30 cellular contexts compared by ENCODE assay signal in genomic region chr10:21742740-21743412, GRCh38.
DNase-seq lines count a peak whose midpoint lies in the region; ATAC-seq, FAIRE-seq and TF ChIP-seq lines count a peak whose summit lies in the region.
"Had no signal": no experiment of that assay in that cellular context is flagged by ENCODE, and none has a peak within 500 bp of the region (broad histone marks: within the 10 kb centered on the region; RNA-seq: fewer than 3 reads in every experiment).

No MANE protein-coding gene starts in this region.

- peaks cover 30% of the 10 kb centered on the region for H3K4me1 ChIP-seq in PC-3 (ENCODE audit: insufficient read depth, low read length)
- no peaks in the 10 kb centered on the region for H3K4me1 ChIP-seq in smooth muscle cell (ENCODE audit: low read depth)
- no peaks in the 10 kb centered on the region for H3K4me1 ChIP-seq in kidney (ENCODE audit: control insufficient read depth in 1 of 2, insufficient read depth in 1 of 2, low read depth in 1 of 2, low read length in 2 of 2)
- H3K4me1 ChIP-seq: BE2C, foreskin keratinocyte, tibial artery had no signal

- DNase-seq in activated CD4-positive, alpha-beta T cell treated with anti-CD3 and anti-CD28 coated beads, Interleukin-2, amount 10 ng/mL, durations not matched to agents 24 days and 14 days: peak; percentile 51
- DNase-seq in activated CD4-positive, alpha-beta T cell treated with anti-CD3 and anti-CD28 coated beads, Interleukin-2, amount 50 U/mL, for 4 hours: no peak
- DNase-seq in PC-3 (peak; percentile 78), smooth muscle cell (lab: John Stamatoyannopoulos, UW; ENCODE audit: unreplicated experiment) (no peak), kidney (no peak), AML-193 (lab: John Stamatoyannopoulos, UW) (no peak)
- no peak for DNase-seq in activated T-cell treated with anti-CD3 and anti-CD28 coated beads, Interleukin-2, amount 50 U/mL, for 48 hours
- DNase-seq: activated naive CD4-positive, alpha-beta T cell treated with anti-CD3 and anti-CD28 coated beads for 36 hours; aorta; BE2C; Calu3; effector memory CD4-positive, alpha-beta T cell; foreskin keratinocyte; HCEC 1CT; left colon; mesenchymal stem cell; NCI-H1417 treated with DMSO at 0.1 percent for 48 hours; NCI-H2107; NCI-H446 treated with DMSO at 0.1 percent for 48 hours; NCI-H82; OCI-M1; stimulated activated naive CD8-positive, alpha-beta T cell treated with anti-CD3 and anti-CD28 coated beads, Interleukin-15, amount 100 ng/mL, for 72 hours; T1000; tibial artery had no signal

- H3K4me2 ChIP-seq in PC-3 (ENCODE audit: low read length) (peak overlapping the region; percentile 60), smooth muscle cell (no peak overlapping the region)

- FAIRE-seq in kidney (lab: Jason Lieb, UNC): no peak

- H3K9me3 Mint-ChIP-seq in activated CD4-positive, alpha-beta T cell treated with anti-CD3 and anti-CD28 coated beads, Interleukin-2, amount 10 ng/mL, durations not matched to agents 24 days and 14 days: no peaks in the 10 kb centered on the region
- H3K9me3 Mint-ChIP-seq: activated naive CD4-positive, alpha-beta T cell treated with anti-CD3 and anti-CD28 coated beads for 36 hours; activated T-helper 1 cell treated with anti-CD3 and anti-CD28 coated beads, Interleukin-12 subunit alpha, Interleukin-12 subunit beta, Interleukin-2, Interleukin-4 antibody, amounts not matched to agents 30 ng/mL and 10 ng/mL and 1 ng/mL, durations not matched to agents 14 hours and 24 hours and 36 hours; stimulated activated naive CD8-positive, alpha-beta T cell treated with anti-CD3 and anti-CD28 coated beads, Interleukin-15, amount 100 ng/mL, for 72 hours had no signal

- no peaks in the 10 kb centered on the region for H3K9me2 ChIP-seq in PC-3 (replicated peaks; ENCODE audit: low read length)

- BruUV-seq in PC-3 (replicated peaks; lab: Mats Ljungman, UMichigan): no TSS peak

- H3K27me3 Mint-ChIP-seq in activated CD4-positive, alpha-beta T cell treated with anti-CD3 and anti-CD28 coated beads, Interleukin-2, amount 10 ng/mL, durations not matched to agents 24 days and 14 days: no peaks in the 10 kb centered on the region
- H3K27me3 Mint-ChIP-seq: stimulated activated naive CD8-positive, alpha-beta T cell treated with anti-CD3 and anti-CD28 coated beads, Interleukin-15, amount 100 ng/mL, for 72 hours had no signal

- H3K36me3 ChIP-seq in PC-3 (ENCODE audit: low read depth, low read length) (peaks cover 16% of the 10 kb centered on the region; the same call in 1 of the 2 replicates), smooth muscle cell (ENCODE audit: low read depth) (peaks cover 6% of the 10 kb centered on the region), kidney (ENCODE audit: control insufficient read depth in 1 of 2, insufficient read depth in 2 of 2, low read length in 2 of 2) (peaks cover 16 to 19% of the 10 kb centered on the region in 2 donors)

- CTCF ChIA-PET in PC-3 (lab: Charles Lee): interaction anchor here (0.5 kb wide), 1 partner anchor 211 kb away, joined by 4 read pairs; no protein-coding TSS in a partner anchor

- H2AFZ ChIP-seq in PC-3 (ENCODE audit: low read length) (no peak overlapping the region), smooth muscle cell (ENCODE audit: low read depth) (no peak overlapping the region)

- H3K9ac ChIP-seq in PC-3 (ENCODE audit: low read length) (peak overlapping the region; percentile 43), smooth muscle cell (ENCODE audit: low read depth) (no peak overlapping the region), kidney (ENCODE audit: low read length in 2 of 2) (no peak overlapping the region)

- POLR2A ChIA-PET in PC-3 (lab: Charles Lee; ENCODE audit: unreplicated experiment): no interaction called here

- TF ChIP-seq CTCF in PC-3 (conservative IDR thresholded peaks at IDR 0.05; ENCODE audit: low read depth, low read length): no peak
- TF ChIP-seq CTCF in smooth muscle cell (IDR thresholded peaks at IDR 0.05; ENCODE audit: borderline replicate concordance, insufficient read depth, poor library complexity, severe bottlenecking): no peak
- no peak for TF ChIP-seq CTCF in kidney (IDR thresholded peaks at IDR 0.05; ENCODE audit: borderline replicate concordance, extremely low read depth, insufficient read depth)

- H3K4me3 Mint-ChIP-seq in activated CD4-positive, alpha-beta T cell treated with anti-CD3 and anti-CD28 coated beads, Interleukin-2, amount 10 ng/mL, durations not matched to agents 24 days and 14 days: no peak overlapping the region
- H3K4me3 Mint-ChIP-seq: activated naive CD4-positive, alpha-beta T cell treated with anti-CD3 and anti-CD28 coated beads for 36 hours; activated T-helper 1 cell treated with anti-CD3 and anti-CD28 coated beads, Interleukin-12 subunit alpha, Interleukin-12 subunit beta, Interleukin-2, Interleukin-4 antibody, amounts not matched to agents 30 ng/mL and 10 ng/mL and 1 ng/mL, durations not matched to agents 14 hours and 24 hours and 36 hours; stimulated activated naive CD8-positive, alpha-beta T cell treated with anti-CD3 and anti-CD28 coated beads, Interleukin-15, amount 100 ng/mL, for 72 hours had no signal

- H3F3A ChIP-seq in PC-3 (ENCODE audit: low read length, unreplicated experiment) (no peaks in the 10 kb centered on the region), smooth muscle cell (ENCODE audit: low read depth) (peaks cover 23% of the 10 kb centered on the region)

- 81% methylated on average over 5 of the region's 5 CpGs for whole genome bisulfite sequencing in smooth muscle cell (ENCODE audit: low lambda C conversion rate)

- H3K4me1 Mint-ChIP-seq in activated CD4-positive, alpha-beta T cell treated with anti-CD3 and anti-CD28 coated beads, Interleukin-2, amount 10 ng/mL, durations not matched to agents 24 days and 14 days: peaks cover 42% of the 10 kb centered on the region

- H3K4me3 ChIP-seq in PC-3 (ENCODE audit: low read length) (no peak overlapping the region), smooth muscle cell (no peak overlapping the region), kidney (ENCODE audit: low read length in 2 of 2) (no peak overlapping the region)
- H3K4me3 ChIP-seq: cardiac muscle cell, coronary artery, tibial artery had no signal

- H4K20me1 ChIP-seq in PC-3 (ENCODE audit: low read length) (no peaks in the 10 kb centered on the region), smooth muscle cell (ENCODE audit: low read depth) (peaks cover 9% of the 10 kb centered on the region)

- H3K27ac ChIP-seq in PC-3 (ENCODE audit: low read length) (peak overlapping the region; percentile 90), smooth muscle cell (ENCODE audit: low read depth) (peak overlapping the region; percentile 31), kidney (ENCODE audit: low read depth in 2 of 2, low read length in 2 of 2) (no peak overlapping the region)
- H3K27ac ChIP-seq: cardiac muscle cell, coronary artery, foreskin keratinocyte, neutrophil, tibial artery had no signal

- ATAC-seq in PC-3 (peak; percentile 69), esophagus mucosa (peak; percentile 75)
- ATAC-seq: foreskin keratinocyte; left colon; Right ventricle myocardium inferior; stimulated activated naive CD8-positive, alpha-beta T cell treated with anti-CD3 and anti-CD28 coated beads, Interleukin-15, amount 100 ng/mL, for 72 hours had no signal

- no peak overlapping the region for H3K27ac Mint-ChIP-seq in activated CD4-positive, alpha-beta T cell treated with anti-CD3 and anti-CD28 coated beads, Interleukin-2, amount 10 ng/mL, durations not matched to agents 24 days and 14 days
- H3K27ac Mint-ChIP-seq: activated naive CD4-positive, alpha-beta T cell treated with anti-CD3 and anti-CD28 coated beads for 36 hours; activated T-helper 1 cell treated with anti-CD3 and anti-CD28 coated beads, Interleukin-12 subunit alpha, Interleukin-12 subunit beta, Interleukin-2, Interleukin-4 antibody, amounts not matched to agents 30 ng/mL and 10 ng/mL and 1 ng/mL, durations not matched to agents 14 hours and 24 hours and 36 hours had no signal

- H3K36me3 Mint-ChIP-seq in activated CD4-positive, alpha-beta T cell treated with anti-CD3 and anti-CD28 coated beads, Interleukin-2, amount 10 ng/mL, durations not matched to agents 24 days and 14 days (ENCODE audit: low read depth): peaks cover 35% of the 10 kb centered on the region

- H3K27me3 ChIP-seq in PC-3 (ENCODE audit: low read length): no peaks in the 10 kb centered on the region
- no peaks in the 10 kb centered on the region for H3K27me3 ChIP-seq in smooth muscle cell (ENCODE audit: low read depth)
- H3K27me3 ChIP-seq: BE2C, cardiac muscle cell, foreskin keratinocyte, neutrophil, tibial artery had no signal

- intact Hi-C loops in activated CD4-positive, alpha-beta T cell treated with anti-CD3 and anti-CD28 coated beads, Interleukin-2, amount 10 ng/mL, durations not matched to agents 24 days and 14 days (cut with micrococcal nuclease): no loop called here
- intact Hi-C loops in PC-3 (cut with micrococcal nuclease) (loop anchor here (10.0 kb wide), 1 partner anchor 212 kb away; no protein-coding TSS in a partner anchor), kidney (cut with DNase I) (no loop called here)

- H3K79me2 ChIP-seq in PC-3 (ENCODE audit: low read length) (no peaks in the 10 kb centered on the region), smooth muscle cell (ENCODE audit: low read depth) (no peaks in the 10 kb centered on the region)

- no peaks in the 10 kb centered on the region for H3K9me3 ChIP-seq in PC-3 (ENCODE audit: low read length)
- H3K9me3 ChIP-seq in smooth muscle cell (replicated peaks; ENCODE audit: low read depth): no peaks in the 10 kb centered on the region
- H3K9me3 ChIP-seq in kidney (ENCODE audit: control insufficient read depth in 1 of 2, low read length in 2 of 2): no peaks in the 10 kb centered on the region
- H3K9me3 ChIP-seq: BE2C, neutrophil, tibial artery had no signal

Comparison
In these comparisons a context has a peak if more than half of its experiments do, and no peak if none do; other contexts are left out.
1. DNase-seq: peak in activated CD4-positive, alpha-beta T cell treated with anti-CD3 and anti-CD28 coated beads, Interleukin-2, amount 10 ng/mL, durations not matched to agents 24 days and 14 days (single experiment) and PC-3 (single experiment); none in activated CD4-positive, alpha-beta T cell treated with anti-CD3 and anti-CD28 coated beads, Interleukin-2, amount 50 U/mL, for 4 hours (0 of 2), smooth muscle cell (single experiment), kidney (single experiment), activated T-cell treated with anti-CD3 and anti-CD28 coated beads, Interleukin-2, amount 50 U/mL, for 48 hours (0 of 2) and AML-193 (0 of 2).
2. H3K27ac ChIP-seq: peak in PC-3 (single experiment) and smooth muscle cell (single experiment); none in kidney (0 of 2).